Comparison of ENCODE assay signal across 1 cellular context in genomic region chr9:111038336-111039202, GRCh38.
TF ChIP-seq lines count a peak whose summit lies in the region.

LPAR1 (minus strand) TSS chr9:111038470; CDS start chr9:110972117, 66,353 bp downstream.

TF ChIP-seq in Ishikawa, 13 proteins besides CTCF, POLR2A, EP300 and RAD21 (continued from another document):
- no peak for TF ChIP-seq REST (IDR thresholded peaks at IDR 0.05; ENCODE audit: low read depth)
- no peak for TF ChIP-seq CEBPB (IDR thresholded peaks at IDR 0.05)
- TF ChIP-seq TCF12 (IDR thresholded peaks at IDR 0.05; ENCODE audit: low read depth): no peak
- TF ChIP-seq USF1 (IDR thresholded peaks at IDR 0.05): no peak
- peak; percentile 35; the same call in 1 of the 2 replicates for TF ChIP-seq MAX (IDR thresholded peaks at IDR 0.05)
- TF ChIP-seq NFIC (IDR thresholded peaks at IDR 0.05): no peak
